8 cellular contexts compared by ENCODE assay signal in genomic region chr2:27323592-27324285, GRCh38. TPM values are rescaled to one million over a fixed set of nuclear protein-coding genes. Genes with fewer than 3 reads are reported as not detected.
DNase-seq lines count a peak whose midpoint lies in the region; ATAC-seq lines count a peak whose summit lies in the region.

No MANE protein-coding gene starts in this region.

- H3K4me3 Mint-ChIP-seq in activated naive CD4-positive, alpha-beta T cell treated with anti-CD3 and anti-CD28 coated beads for 36 hours: peak overlapping the region; percentile 84

- CTCF ChIA-PET in activated naive CD4-positive, alpha-beta T cell treated with anti-CD3 and anti-CD28 coated beads for 36 hours (lab: Charles Lee): interaction anchor here (0.6 to 2.3 kb wide), 5 partner anchors 11 to 107 kb away, joined by 3 to 13 read pairs (median 3); no protein-coding TSS in a partner anchor

- intact Hi-C loops in activated naive CD4-positive, alpha-beta T cell treated with anti-CD3 and anti-CD28 coated beads for 36 hours (cut with micrococcal nuclease): loop anchor here (1.0 to 2.0 kb wide), 4 partner anchors 33 to 340 kb away; partner anchors contain the start of genes EIF2B4, GTF3C2, NRBP1 and SLC4A1AP
- intact Hi-C loops in left colon (cut with DNase I, micrococcal nuclease): no loop called here

- no peak for DNase-seq in activated naive CD4-positive, alpha-beta T cell treated with anti-CD3 and anti-CD28 coated beads for 36 hours
- no peak for DNase-seq in activated naive CD4-positive, alpha-beta T cell (lab: John Stamatoyannopoulos, UW)
- no peak for DNase-seq in left colon
- no peak for DNase-seq in stimulated activated CD4-positive, alpha-beta T cell treated with anti-CD3 and anti-CD28 coated beads, Interleukin-2, amount 100 ng/mL, for 24 hours
- no peak for DNase-seq in retina

- H3K27me3 Mint-ChIP-seq in activated naive CD4-positive, alpha-beta T cell treated with anti-CD3 and anti-CD28 coated beads for 36 hours (ENCODE audit: low read depth): no peaks in the 10 kb centered on the region

- peaks cover 25% of the 10 kb centered on the region for H3K36me3 Mint-ChIP-seq in activated naive CD4-positive, alpha-beta T cell treated with anti-CD3 and anti-CD28 coated beads for 36 hours (ENCODE audit: low read depth)

- H3K27ac ChIP-seq in angular gyrus (ENCODE audit: low read depth, low read length) (peak overlapping the region; percentile 93), temporal lobe (ENCODE audit: low read depth, low read length) (peak overlapping the region; percentile 94)

- ATAC-seq in left colon: peak; percentile 20
- no peak for ATAC-seq in HG02973 (IDR thresholded peaks at IDR 0.05; ENCODE audit: unreplicated experiment)

- H3K4me1 Mint-ChIP-seq in activated naive CD4-positive, alpha-beta T cell treated with anti-CD3 and anti-CD28 coated beads for 36 hours (ENCODE audit: low read depth): peaks cover 14% of the 10 kb centered on the region

- peak overlapping the region; percentile 85 for H3K27ac Mint-ChIP-seq in activated naive CD4-positive, alpha-beta T cell treated with anti-CD3 and anti-CD28 coated beads for 36 hours

- no peaks in the 10 kb centered on the region for H3K9me3 Mint-ChIP-seq in activated naive CD4-positive, alpha-beta T cell treated with anti-CD3 and anti-CD28 coated beads for 36 hours

RNA-seq across cellular contexts. Expression of gene MPV17, which starts 0.8 kb away (rescaled TPM):
- 10 to 100 TPM; 80.2 to 82.3 TPM for total RNA-seq in activated naive CD4-positive, alpha-beta T cell treated with anti-CD3 and anti-CD28 coated beads for 36 hours
- 10 to 100 TPM; 26.6 to 32.4 TPM for total RNA-seq in left colon
- total RNA-seq in temporal lobe: 25.1 TPM

RNA-seq across cellular contexts. Expression of gene UCN, which starts 15.5 kb away (rescaled TPM):
- total RNA-seq in activated naive CD4-positive, alpha-beta T cell treated with anti-CD3 and anti-CD28 coated beads for 36 hours: under 1 TPM; 0.45 to 0.89 TPM
- total RNA-seq in left colon: under 1 TPM; 0.52 to 0.56 TPM
- total RNA-seq in temporal lobe: 1.2 TPM

RNA-seq across cellular contexts. Expression of gene GTF3C2, which starts 32.8 kb away (rescaled TPM):
- total RNA-seq in activated naive CD4-positive, alpha-beta T cell treated with anti-CD3 and anti-CD28 coated beads for 36 hours: 10 to 100 TPM; 62.9 to 72.3 TPM
- total RNA-seq in left colon (10 to 100 TPM; 50.6 to 62.5 TPM), temporal lobe (40.8 TPM)

RNA-seq across cellular contexts. Expression of gene TRIM54, which starts 41.5 kb away (rescaled TPM):
- not detected for total RNA-seq in activated naive CD4-positive, alpha-beta T cell treated with anti-CD3 and anti-CD28 coated beads for 36 hours
- under 1 TPM in 1 of 2 donors, not detected in 1; 0.14 TPM for total RNA-seq in left colon
- total RNA-seq in temporal lobe: not detected

RNA-seq across cellular contexts. Expression of gene EIF2B4, which starts 46.4 kb away (rescaled TPM):
- total RNA-seq in activated naive CD4-positive, alpha-beta T cell treated with anti-CD3 and anti-CD28 coated beads for 36 hours: 10 to 100 TPM; 24.4 to 25.2 TPM
- 10 to 100 TPM; 33.2 to 36.6 TPM for total RNA-seq in left colon
- total RNA-seq in temporal lobe: 12.3 TPM
